Comparison of ENCODE assay signal across 9 cellular contexts in genomic region chr10:79127151-79127961, GRCh38. TPM values are rescaled to one million over a fixed set of nuclear protein-coding genes. Genes with fewer than 3 reads are reported as not detected.
DNase-seq lines count a peak whose midpoint lies in the region; ATAC-seq and TF ChIP-seq lines count a peak whose summit lies in the region.
"Had no signal": no experiment of that assay in that cellular context is flagged by ENCODE, and none has a peak within 500 bp of the region (broad histone marks: within the 10 kb centered on the region; RNA-seq: fewer than 3 reads in every experiment).

No MANE protein-coding gene starts in this region.

- TF ChIP-seq CTCF in AG10803 (conservative IDR thresholded peaks at IDR 0.05; ENCODE audit: low read length) (no peak), MCF 10A (IDR thresholded peaks at IDR 0.05; ENCODE audit: unreplicated experiment) (no peak), lung (IDR thresholded peaks at IDR 0.05; ENCODE audit: control extremely low read depth, extremely low read depth) (no peak)

- WGBS in lung, 2 donors = 30 to 43% methylated on average over 15 to 16 of the region's 16 CpGs

- BruUV-seq in MCF 10A (replicated peaks; lab: Mats Ljungman, UMichigan) = no TSS peak

- no peaks in the 10 kb centered on the region for H3K9me3 Mint-ChIP-seq in MCF 10A (ENCODE audit: unreplicated experiment)
- H3K9me3 Mint-ChIP-seq in activated naive CD4-positive, alpha-beta T cell treated with anti-CD3 and anti-CD28 coated beads, Interleukin-2, amount 10 ng/mL, durations not matched to agents 7 days and 5 days = no peaks in the 10 kb centered on the region

- H3K4me3 ChIP-seq in AG10803 (ENCODE audit: low read length) = no peak overlapping the region
- H3K4me3 ChIP-seq in lung = no peak overlapping the region

- H3K9me3 ChIP-seq in lung (ENCODE audit: control insufficient read depth in 2 of 2, insufficient read depth in 1 of 2, low read length in 1 of 2) = no peaks in the 10 kb centered on the region

- CTCF ChIA-PET in MCF 10A (lab: Yijun Ruan, JAX) = interaction anchor here (0.5 to 1.8 kb wide), 9 partner anchors 12 to 867 kb away, joined by 3 to 9 read pairs (median 3); no protein-coding TSS in a partner anchor
- CTCF ChIA-PET in activated naive CD4-positive, alpha-beta T cell treated with anti-CD3 and anti-CD28 coated beads, Interleukin-2, amount 10 ng/mL, durations not matched to agents 7 days and 5 days (lab: Charles Lee) = no interaction called here

- POLR2A ChIA-PET in MCF 10A (lab: Yijun Ruan, JAX) = interaction anchor here (0.6 to 1.9 kb wide), 4 partner anchors 9 to 56 kb away, joined by 3 to 7 read pairs (median 4); no protein-coding TSS in a partner anchor

- peak; percentile 72 for DNase-seq in AG10803 (ENCODE audit: low read depth)
- DNase-seq in LHCN-M2 (ENCODE audit: low read depth) = peak; percentile 65
- peak; percentile 97 for DNase-seq in MCF 10A (ENCODE audit: unreplicated experiment)
- peak; percentile 91 for DNase-seq in lung (ENCODE audit: low spot score)
- no peak for DNase-seq in stimulated activated CD4-positive, alpha-beta T cell treated with anti-CD3 and anti-CD28 coated beads, Interleukin-4, amount 100 ng/mL, for 4 hours
- no peak for DNase-seq in activated naive CD4-positive, alpha-beta T cell treated with anti-CD3 and anti-CD28 coated beads, Interleukin-2, amount 10 ng/mL, durations not matched to agents 7 days and 5 days
- DNase-seq: foreskin melanocyte had no signal

- H3K27ac ChIP-seq in lung (ENCODE audit: low read depth in 1 of 2, low read length in 1 of 2) = peak overlapping the region; percentile 26 to 40

- no peak overlapping the region for H3K27ac Mint-ChIP-seq in MCF 10A (ENCODE audit: low read depth, unreplicated experiment)
- no peak overlapping the region for H3K27ac Mint-ChIP-seq in activated naive CD4-positive, alpha-beta T cell treated with anti-CD3 and anti-CD28 coated beads, Interleukin-2, amount 10 ng/mL, durations not matched to agents 7 days and 5 days

- peaks cover 14 to 35% of the 10 kb centered on the region in 2 donors for H3K4me1 ChIP-seq in lung (ENCODE audit: control insufficient read depth in 2 of 2, insufficient read depth in 2 of 2, low read length in 2 of 2)

- intact Hi-C loops in MCF 10A (cut with micrococcal nuclease) = loop anchor here (1.0 to 5.0 kb wide), 2 partner anchors 55 to 68 kb away; no protein-coding TSS in a partner anchor

- H3K4me3 Mint-ChIP-seq in MCF 10A (ENCODE audit: unreplicated experiment) = no peak overlapping the region
- H3K4me3 Mint-ChIP-seq in activated naive CD4-positive, alpha-beta T cell treated with anti-CD3 and anti-CD28 coated beads, Interleukin-2, amount 10 ng/mL, durations not matched to agents 7 days and 5 days = no peak overlapping the region

- ATAC-seq in lung (ENCODE audit: insufficient read depth, low FRiP score) (peak; percentile 69), HG03025 (IDR thresholded peaks at IDR 0.05; ENCODE audit: low FRiP score, unreplicated experiment) (no peak), HG03571 (IDR thresholded peaks at IDR 0.05; ENCODE audit: unreplicated experiment) (no peak)

- H3K4me1 Mint-ChIP-seq in MCF 10A (ENCODE audit: insufficient read depth, unreplicated experiment) = peaks cover 13% of the 10 kb centered on the region
- H3K4me1 Mint-ChIP-seq in activated naive CD4-positive, alpha-beta T cell treated with anti-CD3 and anti-CD28 coated beads, Interleukin-2, amount 10 ng/mL, durations not matched to agents 7 days and 5 days = peaks cover 6% of the 10 kb centered on the region

- peaks cover 0 to 41% of the 10 kb centered on the region in 2 donors for H3K36me3 ChIP-seq in lung (ENCODE audit: control insufficient read depth in 2 of 2, insufficient read depth in 2 of 2, low read length in 2 of 2)

- no peaks in the 10 kb centered on the region for H3K27me3 ChIP-seq in lung (ENCODE audit: control insufficient read depth, insufficient read depth)

- peaks cover 33% of the 10 kb centered on the region for H3K36me3 Mint-ChIP-seq in MCF 10A (ENCODE audit: insufficient read depth, unreplicated experiment)
- no peaks in the 10 kb centered on the region for H3K36me3 Mint-ChIP-seq in activated naive CD4-positive, alpha-beta T cell treated with anti-CD3 and anti-CD28 coated beads, Interleukin-2, amount 10 ng/mL, durations not matched to agents 7 days and 5 days

- H3K27me3 Mint-ChIP-seq in MCF 10A (ENCODE audit: insufficient read depth, unreplicated experiment) = no peaks in the 10 kb centered on the region
- H3K27me3 Mint-ChIP-seq in activated naive CD4-positive, alpha-beta T cell treated with anti-CD3 and anti-CD28 coated beads, Interleukin-2, amount 10 ng/mL, durations not matched to agents 7 days and 5 days = no peaks in the 10 kb centered on the region

RNA-seq across cellular contexts. Expression of gene ZMIZ1, which starts 58.6 kb away (rescaled TPM):
- 10.6 and 12.5 TPM in 2 replicates for total RNA-seq in LHCN-M2 (2014; rRNA removed)
- polyA plus RNA-seq in LHCN-M2 (2012) = 15.8 TPM
- 15.5 and 20.3 TPM in 2 replicates for total RNA-seq in MCF 10A (2022)
- total RNA-seq in lung = 10 to 100 TPM; 43.7 to 80.2 TPM
- 10 to 100 TPM; 18.3 to 41.5 TPM for polyA plus RNA-seq in lung

Comparison
In these comparisons a context has a peak if more than half of its experiments do, and no peak if none do; other contexts are left out.
1. DNase-seq: peak in AG10803 (single experiment), LHCN-M2 (single experiment), MCF 10A (single experiment) and lung (single experiment); none in stimulated activated CD4-positive, alpha-beta T cell treated with anti-CD3 and anti-CD28 coated beads, Interleukin-4, amount 100 ng/mL, for 4 hours (0 of 2) and activated naive CD4-positive, alpha-beta T cell treated with anti-CD3 and anti-CD28 coated beads, Interleukin-2, amount 10 ng/mL, durations not matched to agents 7 days and 5 days (single experiment).